In genomic region chr10:70651661-70652060, GRCh38 we compare ENCODE assay signal across 1 cellular context.
TF ChIP-seq lines count a peak whose summit lies in the region.

No MANE protein-coding gene starts in this region.

TF ChIP-seq in GM23338, 12 proteins besides CTCF, POLR2A, EP300 and RAD21 (continued from another document):
- TF ChIP-seq ZNF462 (CRISPR knock-in tag; IDR thresholded peaks at IDR 0.05) (no peak), POLR2AphosphoS5 (IDR thresholded peaks at IDR 0.05; ENCODE audit: low read depth) (no peak), ZNF331 (CRISPR knock-in tag; IDR thresholded peaks at IDR 0.05; ENCODE audit: low read depth) (no peak), ETS1 (IDR thresholded peaks at IDR 0.05) (no peak), EZH2phosphoT487 (IDR thresholded peaks at IDR 0.05; ENCODE audit: unreplicated experiment) (no peak), CREB1 (CRISPR knock-in tag; IDR thresholded peaks at IDR 0.05; ENCODE audit: low read depth) (no peak), EZH2 (IDR thresholded peaks at IDR 0.05; ENCODE audit: low read depth, unreplicated experiment) (no peak), REST (IDR thresholded peaks at IDR 0.05; ENCODE audit: unreplicated experiment) (no peak)
